ENCODE assay signal across 2 cellular contexts in the genomic region with DNA sequence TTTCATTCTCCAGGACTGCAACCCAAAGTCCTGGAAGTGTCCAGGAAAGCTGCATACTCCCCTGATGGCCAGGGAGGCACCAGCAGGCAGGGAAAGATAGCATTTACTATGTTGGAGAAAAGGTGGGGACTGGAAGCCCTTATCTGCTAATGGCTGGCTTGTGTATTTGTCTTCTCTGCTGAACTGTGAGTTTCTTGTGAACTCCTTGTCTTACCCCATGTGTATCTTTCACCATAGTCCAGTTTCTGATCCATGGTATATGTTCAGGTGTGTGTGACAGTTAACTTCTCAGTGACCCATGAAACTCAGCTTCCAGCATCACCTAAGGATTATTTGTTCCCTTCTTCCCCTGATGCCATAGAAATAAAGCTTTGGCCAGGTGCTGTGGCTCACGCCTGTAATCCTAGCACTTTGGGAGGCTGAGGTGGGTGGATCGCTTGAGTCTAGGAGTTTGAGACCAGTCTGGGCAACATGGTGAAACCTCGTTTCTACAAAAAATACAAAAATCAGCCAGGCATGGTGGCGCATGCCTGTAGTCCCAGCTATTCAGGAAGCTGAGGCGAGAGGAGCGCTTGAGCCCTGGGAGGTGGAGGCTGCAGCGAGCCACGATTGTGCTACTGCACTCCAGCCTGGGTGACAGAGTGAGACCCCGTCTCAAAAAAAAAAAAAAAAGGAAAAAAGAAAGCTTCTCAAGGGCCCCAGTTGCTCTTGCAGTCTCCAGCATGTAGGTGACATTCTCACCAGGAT.
TF ChIP-seq lines count a peak whose summit lies in the region.

No MANE protein-coding gene starts in this region.

TF ChIP-seq in HepG2, 621 proteins besides CTCF, POLR2A, EP300 and RAD21 (continues in another document):
- TF ChIP-seq ZNF343 (CRISPR knock-in tag; IDR thresholded peaks at IDR 0.05) (no peak; the same call in 1 of the 2 replicates), NFIC (IDR thresholded peaks at IDR 0.05; ENCODE audit: low read length) (no peak), TFAP4 (IDR thresholded peaks at IDR 0.05; ENCODE audit: borderline replicate concordance, low read depth) (no peak), ZNF775 (CRISPR knock-in tag; IDR thresholded peaks at IDR 0.05; ENCODE audit: borderline replicate concordance) (0 out of 2 replicates have a peak, but pooled peaks have one; percentile 17), ZNF441 (CRISPR knock-in tag; IDR thresholded peaks at IDR 0.05; ENCODE audit: borderline replicate concordance) (0 out of 2 replicates have a peak, but pooled peaks have one; percentile 38), RXRB (CRISPR knock-in tag; IDR thresholded peaks at IDR 0.05; ENCODE audit: borderline replicate concordance) (peak; percentile 16; the same call in 1 of the 2 replicates), HNF4A (CRISPR knock-in tag; IDR thresholded peaks at IDR 0.05) (peak; percentile 35; the same call in 1 of the 2 replicates), ZNF12 (CRISPR knock-in tag; IDR thresholded peaks at IDR 0.05) (peak; percentile 42; the same call in 1 of the 2 replicates), ZNF776 (CRISPR knock-in tag; IDR thresholded peaks at IDR 0.05) (no peak), MED8 (CRISPR knock-in tag; IDR thresholded peaks at IDR 0.05; ENCODE audit: insufficient replicate concordance) (peak; percentile 58), ZNF230 (CRISPR knock-in tag; IDR thresholded peaks at IDR 0.05) (0 out of 2 replicates have a peak, but pooled peaks have one; percentile 14), MTERF4 (CRISPR knock-in tag; IDR thresholded peaks at IDR 0.05) (0 out of 2 replicates have a peak, but pooled peaks have one; percentile 64), ZBTB38 (CRISPR knock-in tag; IDR thresholded peaks at IDR 0.05) (peak; percentile 87; the same call in 1 of the 2 replicates)
- TF ChIP-seq, protein P1, sequence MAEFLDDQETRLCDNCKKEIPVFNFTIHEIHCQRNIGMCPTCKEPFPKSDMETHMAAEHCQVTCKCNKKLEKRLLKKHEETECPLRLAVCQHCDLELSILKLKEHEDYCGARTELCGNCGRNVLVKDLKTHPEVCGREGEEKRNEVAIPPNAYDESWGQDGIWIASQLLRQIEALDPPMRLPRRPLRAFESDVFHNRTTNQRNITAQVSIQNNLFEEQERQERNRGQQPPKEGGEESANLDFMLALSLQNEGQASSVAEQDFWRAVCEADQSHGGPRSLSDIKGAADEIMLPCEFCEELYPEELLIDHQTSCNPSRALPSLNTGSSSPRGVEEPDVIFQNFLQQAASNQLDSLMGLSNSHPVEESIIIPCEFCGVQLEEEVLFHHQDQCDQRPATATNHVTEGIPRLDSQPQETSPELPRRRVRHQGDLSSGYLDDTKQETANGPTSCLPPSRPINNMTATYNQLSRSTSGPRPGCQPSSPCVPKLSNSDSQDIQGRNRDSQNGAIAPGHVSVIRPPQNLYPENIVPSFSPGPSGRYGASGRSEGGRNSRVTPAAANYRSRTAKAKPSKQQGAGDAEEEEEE (CRISPR knock-in tag; IDR thresholded peaks at IDR 0.05; ENCODE audit: borderline replicate concordance), result 0 out of 2 replicates have a peak, but pooled peaks have one; percentile 64
- TF ChIP-seq, protein P2, sequence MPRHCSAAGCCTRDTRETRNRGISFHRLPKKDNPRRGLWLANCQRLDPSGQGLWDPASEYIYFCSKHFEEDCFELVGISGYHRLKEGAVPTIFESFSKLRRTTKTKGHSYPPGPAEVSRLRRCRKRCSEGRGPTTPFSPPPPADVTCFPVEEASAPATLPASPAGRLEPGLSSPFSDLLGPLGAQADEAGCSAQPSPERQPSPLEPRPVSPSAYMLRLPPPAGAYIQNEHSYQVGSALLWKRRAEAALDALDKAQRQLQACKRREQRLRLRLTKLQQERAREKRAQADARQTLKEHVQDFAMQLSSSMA (CRISPR knock-in tag; IDR thresholded peaks at IDR 0.05), result 0 out of 2 replicates have a peak, but pooled peaks have one; percentile 42

TF ChIP-seq in K562, 482 proteins besides CTCF, POLR2A, EP300 and RAD21:
- no peak for TF ChIP-seq ZNF644 (tag; IDR thresholded peaks at IDR 0.05; ENCODE audit: low read depth)
- TF ChIP-seq SPI1 (IDR thresholded peaks at IDR 0.05; ENCODE audit: borderline replicate concordance, low read depth, low read length), result no peak
- no peak for TF ChIP-seq DPF2 (IDR thresholded peaks at IDR 0.05)
- no peak for TF ChIP-seq AFF1 (IDR thresholded peaks at IDR 0.05; ENCODE audit: low read depth in 1 of 2, partially characterized antibody in 2 of 2)
- peak; percentile 27; the same call in 1 of the 2 replicates for TF ChIP-seq TCF3 (CRISPR knock-in tag; IDR thresholded peaks at IDR 0.05)
- no peak for TF ChIP-seq AFF4 (CRISPR knock-in tag; IDR thresholded peaks at IDR 0.05)
- TF ChIP-seq ZNF699 (CRISPR knock-in tag; IDR thresholded peaks at IDR 0.05; ENCODE audit: insufficient replicate concordance), result no peak
- no peak for TF ChIP-seq POLR2AphosphoS2 (IDR thresholded peaks at IDR 0.05; ENCODE audit: low read length)
- TF ChIP-seq OTX1 (CRISPR knock-in tag; IDR thresholded peaks at IDR 0.05), result no peak
- TF ChIP-seq CBFA2T3 (IDR thresholded peaks at IDR 0.05), result 0 out of 2 replicates have a peak, but pooled peaks have one; percentile 24
- TF ChIP-seq TRIM25 (IDR thresholded peaks at IDR 0.05; ENCODE audit: borderline replicate concordance), result no peak
TF ChIP-seq in K562: peak in this region for 2.
